Comparison of ENCODE assay signal across 26 cellular contexts in the genomic region with DNA sequence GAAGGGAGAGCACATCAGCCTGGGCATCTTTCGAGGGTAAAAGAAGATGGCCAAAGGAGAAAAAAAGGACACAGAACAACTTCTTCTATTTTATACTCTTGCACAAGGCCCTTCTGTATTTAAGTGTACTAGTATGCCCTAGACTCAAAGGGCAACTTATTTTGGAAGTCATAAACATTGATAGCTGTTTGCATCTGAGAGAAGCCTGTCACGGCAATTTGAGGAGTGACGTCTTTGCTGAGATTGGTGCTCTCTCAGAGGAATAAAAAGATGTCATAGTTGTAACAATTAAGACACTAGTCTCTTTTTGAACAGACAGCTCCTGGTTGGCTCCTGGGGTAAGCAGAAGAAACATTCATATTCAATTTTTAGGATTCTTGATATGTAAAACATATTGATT.
"Had no signal": no experiment of that assay in that cellular context is flagged by ENCODE, and none has a peak within 500 bp of the region (broad histone marks: within the 10 kb centered on the region; RNA-seq: fewer than 3 reads in every experiment).

No MANE protein-coding gene starts in this region.

- ATAC-seq: naive thymus-derived CD8-positive, alpha-beta T cell; natural killer cell treated with Interleukin-12 subunit alpha and Interleukin-12 subunit beta and Interleukin-15 and Interleukin-18, amount 100 ng/mL, for 72 hours; pancreas; right cardiac atrium; right lobe of liver; stimulated activated effector memory CD8-positive, alpha-beta T cell treated with anti-CD3 and anti-CD28 coated beads, Interleukin-12 subunit alpha, Interleukin-12 subunit beta, amount 100 ng/mL, for 72 hours; stimulated activated naive B cell treated with anti-CD40 and anti-IgM and Interleukin-4, amounts not matched to agents 10 μg/mL and 1 μg/mL and 100 μg/mL, for 72 hours had no signal

- H3K4me3 Mint-ChIP-seq: naive thymus-derived CD8-positive, alpha-beta T cell; natural killer cell treated with Interleukin-12 subunit alpha and Interleukin-12 subunit beta and Interleukin-15 and Interleukin-18, amount 100 ng/mL, for 72 hours; nephron progenitor cell; neural crest cell; stimulated activated effector memory CD8-positive, alpha-beta T cell treated with anti-CD3 and anti-CD28 coated beads, Interleukin-12 subunit alpha, Interleukin-12 subunit beta, amount 100 ng/mL, for 72 hours; stimulated activated naive B cell treated with anti-CD40 and anti-IgM and Interleukin-4, amounts not matched to agents 10 μg/mL and 1 μg/mL and 100 μg/mL, for 72 hours; stimulated activated naive CD8-positive, alpha-beta T cell treated with anti-CD3 and anti-CD28 coated beads, Interleukin-15, Interleukin-2, amounts not matched to agents 100 ng/mL and 50 ng/mL, for 24 hours had no signal

- DNase-seq: naive thymus-derived CD8-positive, alpha-beta T cell; nephron progenitor cell; occipital lobe; pancreas; right cardiac atrium; right lobe of liver; sigmoid colon; small intestine; stimulated activated CD4-positive, alpha-beta T cell treated with anti-CD3 and anti-CD28 coated beads, Interleukin-15, amount 100 ng/mL, for 24 hours; stimulated activated CD4-positive, alpha-beta T cell treated with anti-CD3 and anti-CD28 coated beads, Interleukin-2, amount 100 ng/mL, for 24 hours; stimulated activated CD4-positive, alpha-beta T cell treated with anti-CD3 and anti-CD28 coated beads, Interleukin-2, amount 100 ng/mL, for 48 hours; stimulated activated CD4-positive, alpha-beta T cell treated with anti-CD3 and anti-CD28 coated beads, Interleukin-4, amount 100 ng/mL, for 24 hours; stimulated activated naive B cell treated with anti-CD40 and anti-IgM and Interleukin-4, amounts not matched to agents 10 μg/mL and 1 μg/mL and 100 μg/mL, for 72 hours; stimulated activated naive CD4-positive, alpha-beta T cell treated with Interleukin-2 at 50 U/mL for 16 hours; stomach; thyroid gland; trophoblast cell; upper lobe of left lung had no signal

- H3K36me3 ChIP-seq: pancreas, prostate gland, right lobe of liver, sigmoid colon, stomach, thoracic aorta, thyroid gland, tibial nerve, upper lobe of left lung, vagina had no signal

- H3K4me1 ChIP-seq: pancreas, prostate gland, right lobe of liver, sigmoid colon, stomach, thyroid gland, tibial nerve, upper lobe of left lung, vagina had no signal

- H3K4me1 Mint-ChIP-seq: naive thymus-derived CD8-positive, alpha-beta T cell; nephron progenitor cell; neural crest cell; stimulated activated effector memory CD8-positive, alpha-beta T cell treated with anti-CD3 and anti-CD28 coated beads, Interleukin-12 subunit alpha, Interleukin-12 subunit beta, amount 100 ng/mL, for 72 hours; stimulated activated naive B cell treated with anti-CD40 and anti-IgM and Interleukin-4, amounts not matched to agents 10 μg/mL and 1 μg/mL and 100 μg/mL, for 72 hours had no signal

- H3K4me3 ChIP-seq: pancreas, prostate gland, right lobe of liver, sigmoid colon, stomach, thoracic aorta, thyroid gland, tibial nerve, upper lobe of left lung, vagina had no signal

- H3K9me3 Mint-ChIP-seq: nephron progenitor cell; stimulated activated naive CD8-positive, alpha-beta T cell treated with anti-CD3 and anti-CD28 coated beads, Interleukin-15, Interleukin-2, amounts not matched to agents 100 ng/mL and 50 ng/mL, for 24 hours had no signal

- H3K27me3 Mint-ChIP-seq: natural killer cell treated with Interleukin-12 subunit alpha and Interleukin-12 subunit beta and Interleukin-15 and Interleukin-18, amount 100 ng/mL, for 72 hours; stimulated activated naive B cell treated with anti-CD40 and anti-IgM and Interleukin-4, amounts not matched to agents 10 μg/mL and 1 μg/mL and 100 μg/mL, for 72 hours; stimulated activated naive CD8-positive, alpha-beta T cell treated with anti-CD3 and anti-CD28 coated beads, Interleukin-15, Interleukin-2, amounts not matched to agents 100 ng/mL and 50 ng/mL, for 24 hours had no signal

- H3K36me3 Mint-ChIP-seq: naive thymus-derived CD8-positive, alpha-beta T cell; natural killer cell treated with Interleukin-12 subunit alpha and Interleukin-12 subunit beta and Interleukin-15 and Interleukin-18, amount 100 ng/mL, for 72 hours; stimulated activated effector memory CD8-positive, alpha-beta T cell treated with anti-CD3 and anti-CD28 coated beads, Interleukin-12 subunit alpha, Interleukin-12 subunit beta, amount 100 ng/mL, for 72 hours; stimulated activated naive B cell treated with anti-CD40 and anti-IgM and Interleukin-4, amounts not matched to agents 10 μg/mL and 1 μg/mL and 100 μg/mL, for 72 hours had no signal

- H3K27ac Mint-ChIP-seq: naive thymus-derived CD8-positive, alpha-beta T cell; natural killer cell treated with Interleukin-12 subunit alpha and Interleukin-12 subunit beta and Interleukin-15 and Interleukin-18, amount 100 ng/mL, for 72 hours; nephron progenitor cell; stimulated activated effector memory CD8-positive, alpha-beta T cell treated with anti-CD3 and anti-CD28 coated beads, Interleukin-12 subunit alpha, Interleukin-12 subunit beta, amount 100 ng/mL, for 72 hours; stimulated activated naive B cell treated with anti-CD40 and anti-IgM and Interleukin-4, amounts not matched to agents 10 μg/mL and 1 μg/mL and 100 μg/mL, for 72 hours; stimulated activated naive CD8-positive, alpha-beta T cell treated with anti-CD3 and anti-CD28 coated beads, Interleukin-15, Interleukin-2, amounts not matched to agents 100 ng/mL and 50 ng/mL, for 24 hours had no signal

- H3K27me3 ChIP-seq: pancreas, right lobe of liver, sigmoid colon, stomach, thyroid gland, tibial nerve, upper lobe of left lung, vagina had no signal

- H3K9me3 ChIP-seq: pancreas, prostate gland, right lobe of liver, sigmoid colon, stomach, thoracic aorta, thyroid gland, upper lobe of left lung, vagina had no signal

- H3K27ac ChIP-seq: pancreas, prostate gland, right lobe of liver, sigmoid colon, stomach, thoracic aorta, thyroid gland, tibial nerve, upper lobe of left lung, vagina had no signal
